Comparison of ENCODE assay signal across 15 cellular contexts in genomic region chr2:64711260-64711659, GRCh38. TPM values are rescaled to one million over a fixed set of nuclear protein-coding genes. Genes with fewer than 3 reads are reported as not detected.
DNase-seq lines count a peak whose midpoint lies in the region; ATAC-seq and TF ChIP-seq lines count a peak whose summit lies in the region.
"Had no signal": no experiment of that assay in that cellular context is flagged by ENCODE, and none has a peak within 500 bp of the region (broad histone marks: within the 10 kb centered on the region; RNA-seq: fewer than 3 reads in every experiment).

No MANE protein-coding gene starts in this region.

- peak overlapping the region; percentile 50 for H3K4me2 ChIP-seq in BLaER1
- H3K4me2 ChIP-seq: hepatocyte had no signal

- peaks cover 8% of the 10 kb centered on the region for H3K4me1 ChIP-seq in BLaER1
- H3K4me1 ChIP-seq in CD8-positive, alpha-beta memory T cell (ENCODE audit: insufficient read depth, low read length) = peaks cover 12% of the 10 kb centered on the region
- H3K4me1 ChIP-seq in left ventricle myocardium inferior = peaks cover 12% of the 10 kb centered on the region

- no peak overlapping the region for H3K27ac ChIP-seq in BLaER1
- no peak overlapping the region for H3K27ac ChIP-seq in CD8-positive, alpha-beta memory T cell (ENCODE audit: low read depth, low read length)
- no peak overlapping the region for H3K27ac ChIP-seq in left ventricle myocardium inferior (replicated peaks)
- H3K27ac ChIP-seq: GM23248, hepatocyte, thoracic aorta had no signal

- no peak for ATAC-seq in GM19328 (IDR thresholded peaks at IDR 0.05; ENCODE audit: unreplicated experiment)

- CTCF ChIA-PET in CD8-positive, alpha-beta memory T cell (lab: Charles Lee) = interaction anchor here (1.5 to 1.7 kb wide), 2 partner anchors 17 to 47 kb away, joined by 3 to 5 read pairs; no protein-coding TSS in a partner anchor

- intact Hi-C loops in left ventricle myocardium inferior (cut with micrococcal nuclease) = no loop called here

- no peak overlapping the region for H3K9ac ChIP-seq in BLaER1
- H3K9ac ChIP-seq: GM23248 had no signal

- peak overlapping the region in 2 of 8 donors; percentile 35 to 53 for H3K27ac Mint-ChIP-seq in CD8-positive, alpha-beta memory T cell

- no peaks in the 10 kb centered on the region for H3K27me3 Mint-ChIP-seq in CD8-positive, alpha-beta memory T cell
- H3K27me3 Mint-ChIP-seq: IgD-negative memory B cell had no signal

- POLR2A ChIA-PET in CD8-positive, alpha-beta memory T cell (lab: Charles Lee) = no interaction called here

- H3K36me3 ChIP-seq in BLaER1 (no peaks in the 10 kb centered on the region), left ventricle myocardium inferior (no peaks in the 10 kb centered on the region)
- H3K36me3 ChIP-seq in CD8-positive, alpha-beta memory T cell (ENCODE audit: insufficient read depth, low read length) = no peaks in the 10 kb centered on the region
- H3K36me3 ChIP-seq: thoracic aorta had no signal

- peaks cover 0 to 4% (median 0%) of the 10 kb centered on the region in 3 donors for H3K36me3 Mint-ChIP-seq in CD8-positive, alpha-beta memory T cell

- no peaks in the 10 kb centered on the region for H3K27me3 ChIP-seq in BLaER1
- no peaks in the 10 kb centered on the region for H3K27me3 ChIP-seq in CD8-positive, alpha-beta memory T cell (ENCODE audit: insufficient read depth, low read length, poor library complexity, severe bottlenecking)
- no peaks in the 10 kb centered on the region for H3K27me3 ChIP-seq in left ventricle myocardium inferior (ENCODE audit: low read depth)
- H3K27me3 ChIP-seq: hepatocyte had no signal

- H3K4me1 Mint-ChIP-seq in CD8-positive, alpha-beta memory T cell = peaks cover 10 to 20% (median 10%) of the 10 kb centered on the region in 3 donors

- no peak for TF ChIP-seq CTCF in foreskin fibroblast (IDR thresholded peaks at IDR 0.05; ENCODE audit: low read depth, low read length)
- TF ChIP-seq CTCF in left ventricle myocardium inferior (IDR thresholded peaks at IDR 0.05; ENCODE audit: borderline replicate concordance) = no peak

- H3K9me3 ChIP-seq in BLaER1 = no peaks in the 10 kb centered on the region
- H3K9me3 ChIP-seq in CD8-positive, alpha-beta memory T cell (ENCODE audit: low read length) = no peaks in the 10 kb centered on the region
- peaks cover 8% of the 10 kb centered on the region for H3K9me3 ChIP-seq in left ventricle myocardium inferior (replicated peaks)
- H3K9me3 ChIP-seq: thoracic aorta had no signal

- peaks cover 0 to 2% (median 0%) of the 10 kb centered on the region in 5 donors for H3K9me3 Mint-ChIP-seq in CD8-positive, alpha-beta memory T cell

- H3K4me3 ChIP-seq in BLaER1 = no peak overlapping the region
- H3K4me3 ChIP-seq in CD8-positive, alpha-beta memory T cell (ENCODE audit: low read length) = no peak overlapping the region
- H3K4me3 ChIP-seq in foreskin fibroblast (ENCODE audit: low read depth in 1 of 2, low read length in 2 of 2) = no peak overlapping the region
- no peak overlapping the region for H3K4me3 ChIP-seq in left ventricle myocardium inferior
- H3K4me3 ChIP-seq: GM23248, hepatocyte, thoracic aorta had no signal

- no peaks in the 10 kb centered on the region for H4K20me1 ChIP-seq in BLaER1

- DNase-seq in CD8-positive, alpha-beta memory T cell = peak in 2 of 5 donors; percentile 6 to 21
- peak; percentile 41 for DNase-seq in UCSD-AML1 (lab: John Stamatoyannopoulos, UW; ENCODE audit: unreplicated experiment)
- DNase-seq in foreskin melanocyte = peak; percentile 30
- DNase-seq in foreskin fibroblast = no peak
- no peak for DNase-seq in left ventricle myocardium inferior
- DNase-seq: C1 segment of cervical spinal cord; effector CD8-positive, alpha-beta T cell; GM23248; NCI-H526 treated with DMSO at 0.1 percent for 48 hours; stimulated activated CD4-positive, alpha-beta T cell treated with anti-CD3 and anti-CD28 coated beads, Interleukin-2, amount 100 ng/mL, for 24 hours had no signal

- H3K4me3 Mint-ChIP-seq in CD8-positive, alpha-beta memory T cell = peak overlapping the region in 4 of 7 donors; percentile 12 to 48 (median 14)

RNA-seq across cellular contexts. Expression of gene SERTAD2, which starts 57.5 kb away (rescaled TPM):
- total RNA-seq in CD8-positive, alpha-beta memory T cell = 10 to 100 TPM; 20.6 to 21.4 TPM
- polyA plus RNA-seq in CD8-positive, alpha-beta memory T cell = 6.3 TPM
- total RNA-seq in left ventricle myocardium inferior = 14.5 TPM

Comparison
In these comparisons a context has a peak if more than half of its experiments do, and no peak if none do; other contexts are left out.
1. DNase-seq: peak in UCSD-AML1 (single experiment) and foreskin melanocyte (single experiment); none in foreskin fibroblast (0 of 2) and left ventricle myocardium inferior (single experiment).